In genomic region chr1:110672001-110672752, GRCh38 we compare ENCODE assay signal across 8 cellular contexts. TPM values are rescaled to one million over a fixed set of nuclear protein-coding genes. Genes with fewer than 3 reads are reported as not detected.
DNase-seq lines count a peak whose midpoint lies in the region; ATAC-seq and TF ChIP-seq lines count a peak whose summit lies in the region.

No MANE protein-coding gene starts in this region.

- peaks cover 4% of the 10 kb centered on the region for H3K27me3 Mint-ChIP-seq in IgD-negative memory B cell
- no peaks in the 10 kb centered on the region for H3K27me3 Mint-ChIP-seq in activated CD4-positive, alpha-beta T cell treated with anti-CD3 and anti-CD28 coated beads, Interleukin-2, amount 10 ng/mL, durations not matched to agents 7 days and 5 days

- peak overlapping the region; percentile 90 to 100 (median 98) for H3K4me3 Mint-ChIP-seq in IgD-negative memory B cell
- H3K4me3 Mint-ChIP-seq in activated CD4-positive, alpha-beta T cell treated with anti-CD3 and anti-CD28 coated beads, Interleukin-2, amount 10 ng/mL, durations not matched to agents 7 days and 5 days, result peak overlapping the region; percentile 95

- CTCF ChIA-PET in activated CD4-positive, alpha-beta T cell treated with anti-CD3 and anti-CD28 coated beads, Interleukin-2, amount 10 ng/mL, durations not matched to agents 7 days and 5 days (lab: Charles Lee), result interaction anchor here (2.8 to 3.6 kb wide), 2 partner anchors 53 to 93 kb away, joined by 10 to 14 read pairs; no protein-coding TSS in a partner anchor

- peak overlapping the region; percentile 83 to 98 (median 95) for H3K27ac Mint-ChIP-seq in IgD-negative memory B cell
- peak overlapping the region; percentile 98 for H3K27ac Mint-ChIP-seq in activated CD4-positive, alpha-beta T cell treated with anti-CD3 and anti-CD28 coated beads, Interleukin-2, amount 10 ng/mL, durations not matched to agents 7 days and 5 days

- peak; percentile 36 for DNase-seq in AG10803 (ENCODE audit: low read depth)
- DNase-seq in activated CD4-positive, alpha-beta T cell treated with anti-CD3 and anti-CD28 coated beads, Interleukin-2, amount 10 ng/mL, durations not matched to agents 7 days and 5 days, result peak; percentile 91
- DNase-seq in effector memory CD4-positive, alpha-beta T cell, result peak; percentile 71 to 76 (median 74)
- DNase-seq in stimulated activated CD4-positive, alpha-beta T cell treated with anti-CD3 and anti-CD28 coated beads, Interleukin-1b, Interleukin-23, amount 100 ng/mL, for 24 hours (ENCODE audit: low read depth in 4 of 4, low spot score in 1 of 4), result peak in 3 of 4 experiments; percentile 39 to 64 (median 44)
- no peak for DNase-seq in COLO668 (lab: John Stamatoyannopoulos, UW; ENCODE audit: unreplicated experiment)

- no peaks in the 10 kb centered on the region for H3K9me3 ChIP-seq in effector memory CD4-positive, alpha-beta T cell (ENCODE audit: control insufficient read depth, low read length)

- peaks cover 24 to 51% (median 38%) of the 10 kb centered on the region in 3 donors for H3K4me1 Mint-ChIP-seq in IgD-negative memory B cell
- peaks cover 44% of the 10 kb centered on the region for H3K4me1 Mint-ChIP-seq in activated CD4-positive, alpha-beta T cell treated with anti-CD3 and anti-CD28 coated beads, Interleukin-2, amount 10 ng/mL, durations not matched to agents 7 days and 5 days

- TF ChIP-seq CTCF in AG10803 (conservative IDR thresholded peaks at IDR 0.05; ENCODE audit: low read length), result no peak

- ATAC-seq in GM21381 (IDR thresholded peaks at IDR 0.05; ENCODE audit: unreplicated experiment) (no peak), GM21529 (IDR thresholded peaks at IDR 0.05; ENCODE audit: unreplicated experiment) (no peak)

- POLR2A ChIA-PET in activated CD4-positive, alpha-beta T cell treated with anti-CD3 and anti-CD28 coated beads, Interleukin-2, amount 10 ng/mL, durations not matched to agents 7 days and 5 days (lab: Charles Lee), result interaction anchor here (0.6 to 1.6 kb wide), 4 partner anchors 40 to 118 kb away, joined by 5 to 11 read pairs (median 7); no protein-coding TSS in a partner anchor

- peak overlapping the region; percentile 92 for H3K27ac ChIP-seq in effector memory CD4-positive, alpha-beta T cell (ENCODE audit: insufficient read depth, low read length, poor library complexity, severe bottlenecking)

- peaks cover 3% of the 10 kb centered on the region for H3K36me3 Mint-ChIP-seq in IgD-negative memory B cell
- H3K36me3 Mint-ChIP-seq in activated CD4-positive, alpha-beta T cell treated with anti-CD3 and anti-CD28 coated beads, Interleukin-2, amount 10 ng/mL, durations not matched to agents 7 days and 5 days (ENCODE audit: low read depth), result peaks cover 59% of the 10 kb centered on the region

- H3K9me3 Mint-ChIP-seq in IgD-negative memory B cell, result no peaks in the 10 kb centered on the region
- H3K9me3 Mint-ChIP-seq in activated CD4-positive, alpha-beta T cell treated with anti-CD3 and anti-CD28 coated beads, Interleukin-2, amount 10 ng/mL, durations not matched to agents 7 days and 5 days, result no peaks in the 10 kb centered on the region

- H3K27me3 ChIP-seq in effector memory CD4-positive, alpha-beta T cell (replicated peaks; ENCODE audit: control insufficient read depth, insufficient read depth, low read length, poor library complexity, severe bottlenecking), result no peaks in the 10 kb centered on the region

- H3K4me3 ChIP-seq in AG10803 (ENCODE audit: low read length), result no peak overlapping the region
- H3K4me3 ChIP-seq in effector memory CD4-positive, alpha-beta T cell (ENCODE audit: insufficient read depth, low read depth, low read length, poor library complexity, severe bottlenecking), result peak overlapping the region; percentile 81

- H3K36me3 ChIP-seq in effector memory CD4-positive, alpha-beta T cell (ENCODE audit: control insufficient read depth, insufficient read depth, low read length), result peaks cover 4% of the 10 kb centered on the region

- H3K4me1 ChIP-seq in effector memory CD4-positive, alpha-beta T cell (ENCODE audit: control insufficient read depth, insufficient read depth, low read length, poor library complexity, severe bottlenecking), result peaks cover 41% of the 10 kb centered on the region

RNA-seq across cellular contexts. Expression of gene KCNA3, which starts 2.6 kb away (rescaled TPM):
- polyA plus RNA-seq in IgD-negative memory B cell, result 55.9 TPM
- total RNA-seq in activated CD4-positive, alpha-beta T cell treated with anti-CD3 and anti-CD28 coated beads, Interleukin-2, amount 10 ng/mL, durations not matched to agents 7 days and 5 days, result 10 to 100 TPM; 67.0 to 73.3 TPM
